13 cellular contexts compared by ENCODE assay signal in the genomic region with DNA sequence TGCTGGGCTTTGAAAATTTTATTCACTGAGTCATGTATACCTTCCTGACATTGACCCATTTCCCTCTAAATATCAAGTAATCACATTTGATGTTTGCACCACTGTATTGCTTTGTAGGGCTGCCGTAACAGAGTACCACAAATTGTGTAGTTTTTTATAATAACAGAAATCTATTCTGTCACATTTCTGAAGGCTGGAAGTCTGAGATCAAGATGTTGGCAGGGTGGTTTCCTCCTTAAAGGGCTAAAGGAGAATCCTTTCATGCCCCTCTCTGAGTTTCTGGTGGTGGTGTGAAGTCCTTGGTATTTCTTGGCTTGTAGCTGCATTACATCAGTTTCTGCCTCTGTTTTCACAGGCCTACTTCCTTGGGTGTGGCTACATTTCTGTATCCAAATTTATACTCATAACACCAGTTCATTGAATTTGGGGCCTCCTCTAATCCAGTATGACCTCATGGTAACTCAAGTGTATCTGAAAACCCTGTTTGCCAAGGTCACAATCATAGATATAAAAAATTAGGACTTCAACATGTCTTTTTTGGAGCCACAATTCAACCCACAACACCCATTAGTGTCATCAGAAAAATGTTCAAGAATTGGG. TPM values are rescaled to one million over a fixed set of nuclear protein-coding genes. Genes with fewer than 3 reads are reported as not detected.
DNase-seq lines count a peak whose midpoint lies in the region; ATAC-seq and TF ChIP-seq lines count a peak whose summit lies in the region.
"Had no signal": no experiment of that assay in that cellular context is flagged by ENCODE, and none has a peak within 500 bp of the region (broad histone marks: within the 10 kb centered on the region; RNA-seq: fewer than 3 reads in every experiment).

No MANE protein-coding gene starts in this region.

- no peaks in the 10 kb centered on the region for H3K36me3 ChIP-seq in breast epithelium
- no peaks in the 10 kb centered on the region for H3K36me3 ChIP-seq in thoracic aorta
- no peaks in the 10 kb centered on the region for H3K36me3 ChIP-seq in aorta (ENCODE audit: control insufficient read depth in 1 of 2, insufficient read depth in 2 of 2, low read length in 1 of 2)
- H3K36me3 ChIP-seq: esophagus squamous epithelium, vagina had no signal

- CTCF ChIA-PET in MCF 10A (lab: Yijun Ruan, JAX) = no interaction called here
- CTCF ChIA-PET in activated CD8-positive, alpha-beta T cell treated with anti-CD3 and anti-CD28 coated beads for 36 hours (lab: Charles Lee) = interaction anchor here (0.8 to 1.4 kb wide), 3 partner anchors 52 to 264 kb away, joined by 3 read pairs; no protein-coding TSS in a partner anchor

- H3K27me3 Mint-ChIP-seq in MCF 10A (ENCODE audit: insufficient read depth, unreplicated experiment) = no peaks in the 10 kb centered on the region
- no peaks in the 10 kb centered on the region for H3K27me3 Mint-ChIP-seq in activated CD8-positive, alpha-beta T cell treated with anti-CD3 and anti-CD28 coated beads for 36 hours

- H3K9me3 Mint-ChIP-seq in MCF 10A (ENCODE audit: unreplicated experiment) = no peaks in the 10 kb centered on the region
- H3K9me3 Mint-ChIP-seq in activated CD8-positive, alpha-beta T cell treated with anti-CD3 and anti-CD28 coated beads for 36 hours = peaks cover 32% of the 10 kb centered on the region

- DNase-seq in MCF 10A (ENCODE audit: unreplicated experiment) (peak; percentile 8), breast epithelium (ENCODE audit: low spot score in 2 of 2) (no peak), fibroblast of the aortic adventitia (ENCODE audit: low read depth) (peak; percentile 79), thoracic aorta (ENCODE audit: low spot score) (no peak), aorta (no peak), lower leg skin (ENCODE audit: low spot score in 2 of 2) (no peak)
- no peak for DNase-seq in activated CD8-positive, alpha-beta T cell treated with anti-CD3 and anti-CD28 coated beads for 36 hours
- DNase-seq: activated CD8-positive, alpha-beta memory T cell treated with anti-CD3 and anti-CD28 coated beads for 24 hours; body of pancreas; esophagus squamous epithelium had no signal

- peaks cover 9% of the 10 kb centered on the region for H3K4me1 Mint-ChIP-seq in MCF 10A (ENCODE audit: insufficient read depth, unreplicated experiment)
- H3K4me1 Mint-ChIP-seq in activated CD8-positive, alpha-beta T cell treated with anti-CD3 and anti-CD28 coated beads for 36 hours (ENCODE audit: low read depth) = peaks cover 18% of the 10 kb centered on the region

- POLR2A ChIA-PET in MCF 10A (lab: Yijun Ruan, JAX) = no interaction called here
- POLR2A ChIA-PET in activated CD8-positive, alpha-beta T cell treated with anti-CD3 and anti-CD28 coated beads for 36 hours (lab: Charles Lee) = no interaction called here

- H3K9me3 ChIP-seq in breast epithelium = peaks cover 0 to 5% of the 10 kb centered on the region in 2 donors
- no peaks in the 10 kb centered on the region for H3K9me3 ChIP-seq in thoracic aorta
- no peaks in the 10 kb centered on the region for H3K9me3 ChIP-seq in aorta (ENCODE audit: control insufficient read depth, low read length)
- H3K9me3 ChIP-seq: body of pancreas, esophagus squamous epithelium, vagina had no signal

- TF ChIP-seq POLR2A in breast epithelium (IDR thresholded peaks at IDR 0.05) = no peak
- no peak for TF ChIP-seq POLR2A in lower leg skin (IDR thresholded peaks at IDR 0.05)

- BruUV-seq in MCF 10A (replicated peaks; lab: Mats Ljungman, UMichigan) = no TSS peak

- H3K4me3 Mint-ChIP-seq in MCF 10A (ENCODE audit: unreplicated experiment) = no peak overlapping the region
- no peak overlapping the region for H3K4me3 Mint-ChIP-seq in activated CD8-positive, alpha-beta T cell treated with anti-CD3 and anti-CD28 coated beads for 36 hours

- ATAC-seq in activated CD8-positive, alpha-beta T cell treated with anti-CD3 and anti-CD28 coated beads for 36 hours = peak; percentile 79
- ATAC-seq in thoracic aorta (ENCODE audit: insufficient number of reproducible peaks, low FRiP score, low read depth) (peak; percentile 60), HG03097 (IDR thresholded peaks at IDR 0.05; ENCODE audit: low FRiP score, unreplicated experiment) (no peak), aorta (ENCODE audit: low FRiP score) (no peak)
- ATAC-seq: body of pancreas had no signal

- no peaks in the 10 kb centered on the region for H3K36me3 Mint-ChIP-seq in MCF 10A (ENCODE audit: insufficient read depth, unreplicated experiment)
- peaks cover 25% of the 10 kb centered on the region for H3K36me3 Mint-ChIP-seq in activated CD8-positive, alpha-beta T cell treated with anti-CD3 and anti-CD28 coated beads for 36 hours (ENCODE audit: low read depth)

- intact Hi-C loops in MCF 10A (cut with micrococcal nuclease) (no loop called here), breast epithelium (cut with DNase I; ENCODE audit: low total_unique reads) (no loop called here), aorta (cut with DNase I) (no loop called here), lower leg skin (cut with DNase I; ENCODE audit: low total_unique reads) (no loop called here)
- intact Hi-C loops in activated CD8-positive, alpha-beta T cell treated with anti-CD3 and anti-CD28 coated beads for 36 hours (cut with micrococcal nuclease) = no loop called here

- H3K4me1 ChIP-seq in breast epithelium (no peaks in the 10 kb centered on the region), thoracic aorta (ENCODE audit: control insufficient read depth in 1 of 2, low read depth in 2 of 2) (peaks cover 5 to 10% of the 10 kb centered on the region in 2 donors), aorta (ENCODE audit: control insufficient read depth in 1 of 2, insufficient read depth in 2 of 2, low read length in 2 of 2) (peaks cover 0 to 4% of the 10 kb centered on the region in 2 donors)
- H3K4me1 ChIP-seq: body of pancreas, vagina had no signal

- H3K27me3 ChIP-seq in breast epithelium = no peaks in the 10 kb centered on the region
- H3K27me3 ChIP-seq in thoracic aorta (replicated peaks; ENCODE audit: insufficient read depth) = no peaks in the 10 kb centered on the region
- no peaks in the 10 kb centered on the region for H3K27me3 ChIP-seq in aorta (ENCODE audit: control insufficient read depth in 1 of 2, insufficient read depth in 2 of 2, low read length in 1 of 2)
- H3K27me3 ChIP-seq: body of pancreas, vagina had no signal

- 15 to 17% methylated on average over 1 of the region's 1 CpG for WGBS in aorta, 2 donors
- 42 to 68% methylated on average over 1 of the region's 1 CpG for WGBS in lower leg skin, 2 donors

- TF ChIP-seq CTCF in MCF 10A (IDR thresholded peaks at IDR 0.05; ENCODE audit: unreplicated experiment) (no peak), breast epithelium (IDR thresholded peaks at IDR 0.05) (no peak), fibroblast of the aortic adventitia (IDR thresholded peaks at IDR 0.05; ENCODE audit: insufficient read depth, low read length) (no peak), thoracic aorta (IDR thresholded peaks at IDR 0.05) (no peak), lower leg skin (IDR thresholded peaks at IDR 0.05) (no peak)
- no peak for TF ChIP-seq CTCF in activated CD8-positive, alpha-beta T cell treated with anti-CD3 and anti-CD28 coated beads for 36 hours (IDR thresholded peaks at IDR 0.05)

- no peak overlapping the region for H3K27ac ChIP-seq in breast epithelium
- H3K27ac ChIP-seq in thoracic aorta = peak overlapping the region in 1 of 2 donors; percentile 44
- H3K27ac ChIP-seq in aorta (ENCODE audit: low read depth in 1 of 2, low read length in 2 of 2) = no peak overlapping the region
- H3K27ac ChIP-seq: body of pancreas, esophagus squamous epithelium, vagina had no signal

- H3K27ac Mint-ChIP-seq in MCF 10A (ENCODE audit: low read depth, unreplicated experiment) = peak overlapping the region; percentile 57
- peak overlapping the region; percentile 63 for H3K27ac Mint-ChIP-seq in activated CD8-positive, alpha-beta T cell treated with anti-CD3 and anti-CD28 coated beads for 36 hours

- no peak overlapping the region for H3K4me3 ChIP-seq in breast epithelium
- no peak overlapping the region for H3K4me3 ChIP-seq in fibroblast of the aortic adventitia (ENCODE audit: low read depth, low read length)
- no peak overlapping the region for H3K4me3 ChIP-seq in thoracic aorta
- no peak overlapping the region for H3K4me3 ChIP-seq in aorta (ENCODE audit: low read length in 2 of 2)
- H3K4me3 ChIP-seq in lower leg skin (ENCODE audit: low read depth, poor library complexity, severe bottlenecking) = no peak overlapping the region
- H3K4me3 ChIP-seq: body of pancreas, esophagus squamous epithelium, vagina had no signal

RNA-seq across cellular contexts. Expression of gene ST6GAL1, which starts 29.1 kb away (rescaled TPM):
- total RNA-seq in MCF 10A (2022) (11.5 and 18.8 TPM in 2 replicates), breast epithelium (10 to 100 TPM; 28.5 to 79.6 (median 42.3) TPM), fibroblast of the aortic adventitia (ENCODE audit: low replicate concordance) (3.3 and 10.5 TPM in 2 replicates), thoracic aorta (100 to 1,000 TPM in 1 of 2 donors, 10 to 100 TPM in 1; 89.5 to 141 TPM), aorta (100 to 1,000 TPM in 1 of 2 donors, 10 to 100 TPM in 1; 80.3 to 140 TPM), lower leg skin (10 to 100 TPM; 12.8 to 44.5 (median 25.2) TPM)
- 10 to 100 TPM; 84.6 to 99.2 TPM for total RNA-seq in activated CD8-positive, alpha-beta T cell treated with anti-CD3 and anti-CD28 coated beads for 36 hours
- 10 to 100 TPM; 11.8 to 20.5 TPM for polyA plus RNA-seq in aorta

RNA-seq across cellular contexts. Expression of gene ADIPOQ, which starts 58.7 kb away (rescaled TPM):
- total RNA-seq in MCF 10A (2022) = not detected in 2 replicates
- 1,000 to 10,000 TPM in 1 of 3 donors, 100 to 1,000 TPM in 2; 137 to 2,151 (median 208) TPM for total RNA-seq in breast epithelium
- not detected for total RNA-seq in activated CD8-positive, alpha-beta T cell treated with anti-CD3 and anti-CD28 coated beads for 36 hours
- not detected in 2 replicates for total RNA-seq in fibroblast of the aortic adventitia (ENCODE audit: low replicate concordance)
- total RNA-seq in thoracic aorta = 1 to 10 TPM; 6.8 to 8.8 TPM
- total RNA-seq in aorta = 1 to 10 TPM; 1.5 to 2.9 TPM
- polyA plus RNA-seq in aorta = under 1 TPM in 1 of 2 donors, not detected in 1; 0.36 TPM
- total RNA-seq in lower leg skin = 10 to 100 TPM in 2 of 4 donors, 1 to 10 TPM in 2; 1.1 to 15.6 (median 7.7) TPM
- total RNA-seq: esophagus squamous epithelium, kidney epithelial cell had no signal

Comparison
In these comparisons a context has a peak if more than half of its experiments do, and no peak if none do; other contexts are left out.
1. DNase-seq: peak in MCF 10A (single experiment) and fibroblast of the aortic adventitia (single experiment); none in breast epithelium (0 of 2), activated CD8-positive, alpha-beta T cell treated with anti-CD3 and anti-CD28 coated beads for 36 hours (single experiment), thoracic aorta (single experiment), aorta (0 of 2) and lower leg skin (0 of 2).
2. RNA of gene ADIPOQ, which starts 58.7 kb away (total RNA-seq): 137 to 2,151 TPM in breast epithelium; 1.1 to 15.6 TPM in lower leg skin, 6.8 to 8.8 TPM in thoracic aorta, 1.5 to 2.9 TPM in aorta, not detected in MCF 10A, not detected in activated CD8-positive, alpha-beta T cell treated with anti-CD3 and anti-CD28 coated beads for 36 hours and not detected in fibroblast of the aortic adventitia; every median in the first group is over 4 times any median in the second.
3. ATAC-seq: peak in activated CD8-positive, alpha-beta T cell treated with anti-CD3 and anti-CD28 coated beads for 36 hours (single experiment) and thoracic aorta (single experiment); none in HG03097 (single experiment) and aorta (single experiment).